ENCODE assay signal across 9 cellular contexts in genomic region chr20:47125553-47126373, GRCh38.
DNase-seq lines count a peak whose midpoint lies in the region; ATAC-seq and TF ChIP-seq lines count a peak whose summit lies in the region.
"Had no signal": no experiment of that assay in that cellular context is flagged by ENCODE, and none has a peak within 500 bp of the region (broad histone marks: within the 10 kb centered on the region; RNA-seq: fewer than 3 reads in every experiment).

No MANE protein-coding gene starts in this region.

- H3K4me3 ChIP-seq in HUES48 (ENCODE audit: low read depth, low read length) (no peak overlapping the region), ascending aorta (no peak overlapping the region), thymus (ENCODE audit: low read length) (no peak overlapping the region)

- H3K9ac ChIP-seq in HUES48 (ENCODE audit: low read depth, low read length) = no peak overlapping the region

- no peaks in the 10 kb centered on the region for H3K9me3 Mint-ChIP-seq in activated naive CD4-positive, alpha-beta T cell treated with anti-CD3 and anti-CD28 coated beads, Interleukin-2, amount 50 U/mL, for 72 hours

- H3K27me3 ChIP-seq in HUES48 (ENCODE audit: control insufficient read depth, insufficient read depth, low read length) (no peaks in the 10 kb centered on the region), ascending aorta (no peaks in the 10 kb centered on the region), thymus (ENCODE audit: control insufficient read depth, insufficient read depth) (no peaks in the 10 kb centered on the region)

- no peaks in the 10 kb centered on the region for H3K9me3 ChIP-seq in HUES48 (ENCODE audit: control insufficient read depth, insufficient read depth, low read length)
- no peaks in the 10 kb centered on the region for H3K9me3 ChIP-seq in ascending aorta
- no peaks in the 10 kb centered on the region for H3K9me3 ChIP-seq in thymus (ENCODE audit: control insufficient read depth)

- intact Hi-C loops in ascending aorta (cut with DNase I) = loop anchor here (10.0 kb wide), 1 partner anchor 221 kb away; no protein-coding TSS in a partner anchor

- DNase-seq in ascending aorta (ENCODE audit: low spot score in 2 of 2) (no peak), iris pigment epithelial cell (ENCODE audit: low read depth) (peak; percentile 52), GM20000 (ENCODE audit: low spot score) (no peak)
- no peak for DNase-seq in activated naive CD4-positive, alpha-beta T cell treated with anti-CD3 and anti-CD28 coated beads, Interleukin-2, amount 50 U/mL, for 16 hours
- DNase-seq in activated naive CD4-positive, alpha-beta T cell treated with anti-CD3 and anti-CD28 coated beads, Interleukin-2, amount 50 U/mL, for 72 hours (ENCODE audit: low spot score in 2 of 2) = no peak
- DNase-seq: H7 had no signal

- no peaks in the 10 kb centered on the region for H3K36me3 Mint-ChIP-seq in activated naive CD4-positive, alpha-beta T cell treated with anti-CD3 and anti-CD28 coated beads, Interleukin-2, amount 50 U/mL, for 72 hours

- WGBS in thymus = 77% methylated on average over 15 of the region's 15 CpGs

- TF ChIP-seq CTCF in ascending aorta (IDR thresholded peaks at IDR 0.05) (no peak), GM20000 (IDR thresholded peaks at IDR 0.05; ENCODE audit: extremely low read depth, missing control alignments) (no peak)

- no peak overlapping the region for H3K27ac Mint-ChIP-seq in activated naive CD4-positive, alpha-beta T cell treated with anti-CD3 and anti-CD28 coated beads, Interleukin-2, amount 50 U/mL, for 72 hours

- H3K36me3 ChIP-seq in HUES48 (ENCODE audit: control insufficient read depth, insufficient read depth, low read length) = no peaks in the 10 kb centered on the region
- no peaks in the 10 kb centered on the region for H3K36me3 ChIP-seq in ascending aorta
- no peaks in the 10 kb centered on the region for H3K36me3 ChIP-seq in thymus (ENCODE audit: control insufficient read depth, insufficient read depth)

- peak overlapping the region; percentile 6 for H3K27ac ChIP-seq in HUES48 (ENCODE audit: low read depth, low read length)
- H3K27ac ChIP-seq in ascending aorta = peak overlapping the region; percentile 46 to 51
- peak overlapping the region; percentile 73 for H3K27ac ChIP-seq in thymus (ENCODE audit: low read depth)

- H3K4me1 ChIP-seq in HUES48 (ENCODE audit: control insufficient read depth, insufficient read depth, low read length) = peaks cover 9% of the 10 kb centered on the region; the same call in 1 of the 2 replicates
- H3K4me1 ChIP-seq in ascending aorta = peaks cover 0 to 17% of the 10 kb centered on the region in 2 donors
- H3K4me1 ChIP-seq in thymus (ENCODE audit: control insufficient read depth, insufficient read depth, low read length) = no peaks in the 10 kb centered on the region

- no peak for ATAC-seq in activated naive CD4-positive, alpha-beta T cell treated with anti-CD3 and anti-CD28 coated beads, Interleukin-2, amount 50 U/mL, for 72 hours
- no peak for ATAC-seq in GM18858 (IDR thresholded peaks at IDR 0.05; ENCODE audit: unreplicated experiment)

Comparison
In these comparisons a context has a peak if more than half of its experiments do, and no peak if none do; other contexts are left out.
1. H3K27ac ChIP-seq: peak in every context shown above with its lines; median percentile 73 in thymus; 48 in ascending aorta; 6 in HUES48.